In genomic region chr10:46629805-46630204, GRCh38 we compare ENCODE assay signal across 1 cellular context. TPM values are rescaled to one million over a fixed set of nuclear protein-coding genes. Genes with fewer than 3 reads are reported as not detected.
"Had no signal": no experiment of that assay in that cellular context is flagged by ENCODE, and none has a peak within 500 bp of the region (broad histone marks: within the 10 kb centered on the region; RNA-seq: fewer than 3 reads in every experiment).

No MANE protein-coding gene starts in this region.

RNA-seq across cellular contexts. Expression of gene SYT15, which starts 50.9 kb away (rescaled TPM):
- polyA plus RNA-seq: neural cell had no signal
